1 cellular context compared by ENCODE assay signal in genomic region chr22:42805016-42805997, GRCh38.
TF ChIP-seq lines count a peak whose summit lies in the region.

No MANE protein-coding gene starts in this region.

TF ChIP-seq in HepG2, 621 proteins besides CTCF, POLR2A, EP300 and RAD21 (continued from another document and continues in another):
- TF ChIP-seq CEBPZ (IDR thresholded peaks at IDR 0.05; ENCODE audit: low read length) = no peak
- TF ChIP-seq RCOR2 (CRISPR knock-in tag; IDR thresholded peaks at IDR 0.05) = peak; percentile 93
- no peak for TF ChIP-seq SKI (IDR thresholded peaks at IDR 0.05; ENCODE audit: partially characterized antibody)
- TF ChIP-seq PCBP1 (IDR thresholded peaks at IDR 0.05; ENCODE audit: borderline replicate concordance, low read depth, low read length) = no peak
- no peak for TF ChIP-seq FOXP1 (IDR thresholded peaks at IDR 0.05)
- no peak for TF ChIP-seq FOXP1 (CRISPR knock-in tag; IDR thresholded peaks at IDR 0.05)
- no peak for TF ChIP-seq ARNT (IDR thresholded peaks at IDR 0.05)
- TF ChIP-seq FOXO4 (CRISPR knock-in tag; conservative IDR thresholded peaks at IDR 0.05) = no peak
- no peak for TF ChIP-seq ZNF318 (CRISPR knock-in tag; IDR thresholded peaks at IDR 0.05)
- TF ChIP-seq, protein P1, sequence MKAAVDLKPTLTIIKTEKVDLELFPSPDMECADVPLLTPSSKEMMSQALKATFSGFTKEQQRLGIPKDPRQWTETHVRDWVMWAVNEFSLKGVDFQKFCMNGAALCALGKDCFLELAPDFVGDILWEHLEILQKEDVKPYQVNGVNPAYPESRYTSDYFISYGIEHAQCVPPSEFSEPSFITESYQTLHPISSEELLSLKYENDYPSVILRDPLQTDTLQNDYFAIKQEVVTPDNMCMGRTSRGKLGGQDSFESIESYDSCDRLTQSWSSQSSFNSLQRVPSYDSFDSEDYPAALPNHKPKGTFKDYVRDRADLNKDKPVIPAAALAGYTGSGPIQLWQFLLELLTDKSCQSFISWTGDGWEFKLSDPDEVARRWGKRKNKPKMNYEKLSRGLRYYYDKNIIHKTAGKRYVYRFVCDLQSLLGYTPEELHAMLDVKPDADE (CRISPR knock-in tag; IDR thresholded peaks at IDR 0.05) = no peak
- peak; percentile 21; the same call in 1 of the 2 replicates for TF ChIP-seq ESRRA (CRISPR knock-in tag; IDR thresholded peaks at IDR 0.05; ENCODE audit: low read depth)
- no peak for TF ChIP-seq ZEB1 (IDR thresholded peaks at IDR 0.05; ENCODE audit: insufficient replicate concordance, low read depth)
- TF ChIP-seq SALL2 (CRISPR knock-in tag; IDR thresholded peaks at IDR 0.05) = peak; percentile 33; the same call in 1 of the 2 replicates
- TF ChIP-seq ARHGAP35 (CRISPR knock-in tag; IDR thresholded peaks at IDR 0.05; ENCODE audit: borderline replicate concordance) = no peak
- no peak for TF ChIP-seq ZNF580 (CRISPR knock-in tag; IDR thresholded peaks at IDR 0.05; ENCODE audit: borderline replicate concordance, low read depth)
- TF ChIP-seq KDM5B (CRISPR knock-in tag; IDR thresholded peaks at IDR 0.05; ENCODE audit: borderline replicate concordance) = no peak
- TF ChIP-seq, protein P2, sequence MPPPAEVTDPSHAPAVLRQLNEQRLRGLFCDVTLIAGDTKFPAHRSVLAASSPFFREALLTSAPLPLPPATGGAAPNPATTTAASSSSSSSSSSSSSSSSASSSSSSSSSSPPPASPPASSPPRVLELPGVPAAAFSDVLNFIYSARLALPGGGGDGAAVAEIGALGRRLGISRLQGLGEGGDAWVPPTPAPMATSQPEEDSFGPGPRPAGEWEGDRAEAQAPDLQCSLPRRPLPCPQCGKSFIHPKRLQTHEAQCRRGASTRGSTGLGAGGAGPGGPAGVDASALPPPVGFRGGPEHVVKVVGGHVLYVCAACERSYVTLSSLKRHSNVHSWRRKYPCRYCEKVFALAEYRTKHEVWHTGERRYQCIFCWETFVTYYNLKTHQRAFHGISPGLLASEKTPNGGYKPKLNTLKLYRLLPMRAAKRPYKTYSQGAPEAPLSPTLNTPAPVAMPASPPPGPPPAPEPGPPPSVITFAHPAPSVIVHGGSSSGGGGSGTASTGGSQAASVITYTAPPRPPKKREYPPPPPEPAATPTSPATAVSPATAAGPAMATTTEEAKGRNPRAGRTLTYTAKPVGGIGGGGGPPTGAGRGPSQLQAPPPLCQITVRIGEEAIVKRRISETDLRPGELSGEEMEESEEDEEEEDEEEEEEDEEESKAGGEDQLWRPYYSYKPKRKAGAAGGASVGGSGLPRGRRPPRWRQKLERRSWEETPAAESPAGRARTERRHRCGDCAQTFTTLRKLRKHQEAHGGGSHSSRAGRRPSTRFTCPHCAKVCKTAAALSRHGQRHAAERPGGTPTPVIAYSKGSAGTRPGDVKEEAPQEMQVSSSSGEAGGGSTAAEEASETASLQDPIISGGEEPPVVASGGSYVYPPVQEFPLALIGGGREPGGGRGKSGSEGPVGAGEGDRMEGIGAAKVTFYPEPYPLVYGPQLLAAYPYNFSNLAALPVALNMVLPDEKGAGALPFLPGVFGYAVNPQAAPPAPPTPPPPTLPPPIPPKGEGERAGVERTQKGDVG (CRISPR knock-in tag; IDR thresholded peaks at IDR 0.05; ENCODE audit: borderline replicate concordance) = no peak
- no peak for TF ChIP-seq ZNF142 (CRISPR knock-in tag; IDR thresholded peaks at IDR 0.05)
- peak; percentile 76 for TF ChIP-seq TBX2 (CRISPR knock-in tag; IDR thresholded peaks at IDR 0.05; ENCODE audit: borderline replicate concordance)
